In the genomic region with DNA sequence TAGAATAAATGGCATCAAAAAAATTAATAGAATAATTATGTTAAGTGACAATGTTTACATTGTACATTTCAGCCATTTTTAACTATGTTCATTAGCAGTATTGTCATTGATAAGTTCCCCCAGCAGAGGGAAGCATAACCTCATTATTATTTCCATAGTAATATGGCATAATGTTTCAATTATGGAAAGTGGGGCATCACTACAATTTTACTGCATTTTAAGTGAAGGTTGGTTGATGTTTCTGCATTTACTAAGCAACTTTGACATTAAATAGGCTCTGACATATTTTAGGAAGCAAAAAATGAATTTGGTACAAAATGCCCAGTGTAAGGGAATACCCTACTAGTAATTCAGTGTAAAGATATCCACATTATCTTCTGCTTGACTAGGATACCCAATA, we compare ENCODE assay signal across 7 cellular contexts.
A peak's percentile ranks its signal among the peaks of the same experiment; 100 is the strongest.
DNase-seq lines count a peak whose midpoint lies in the region; ATAC-seq, FAIRE-seq and TF ChIP-seq lines count a peak whose summit lies in the region.

No MANE protein-coding gene starts in this region.

- H3K4me1 ChIP-seq in OCI-LY3 (ENCODE audit: low read length) (peaks cover 28% of the 10 kb centered on the region), neuronal stem cell (ENCODE audit: control insufficient read depth in 2 of 2, insufficient read depth in 1 of 2, low read depth in 1 of 2, low read length in 2 of 2) (no peaks in the 10 kb centered on the region)

- H2BK12ac ChIP-seq in neuronal stem cell (ENCODE audit: low read length) = no peak overlapping the region

- H3K9me3 ChIP-seq in OCI-LY3 (ENCODE audit: insufficient read depth, low read length) = no peaks in the 10 kb centered on the region
- peaks cover 0 to 7% of the 10 kb centered on the region in 2 donors for H3K9me3 ChIP-seq in neuronal stem cell (replicated peaks in 1 of 2; ENCODE audit: control insufficient read depth in 2 of 2, insufficient read depth in 1 of 2, low read depth in 1 of 2, low read length in 2 of 2)

- FAIRE-seq in G401.6 (lab: Jason Lieb, UNC) = peak; percentile 97
- peak; percentile 96 for FAIRE-seq in endometrium (lab: Jason Lieb, UNC)

- H3K23ac ChIP-seq in neuronal stem cell (ENCODE audit: low read depth, low read length, poor library complexity) = no peak overlapping the region

- no peak overlapping the region for H2BK120ac ChIP-seq in neuronal stem cell (ENCODE audit: low read depth, low read length)

- H3K14ac ChIP-seq in neuronal stem cell (ENCODE audit: low read length) = no peak overlapping the region

- no peak overlapping the region for H4K91ac ChIP-seq in neuronal stem cell (ENCODE audit: low read depth, low read length, poor library complexity)

- H2AK5ac ChIP-seq in neuronal stem cell (ENCODE audit: low read depth, low read length) = no peak overlapping the region

- H3K27ac ChIP-seq in OCI-LY3 (ENCODE audit: low read length) (no peak overlapping the region), neuronal stem cell (replicated peaks; ENCODE audit: low read length) (no peak overlapping the region)

- ATAC-seq in GM19468 (IDR thresholded peaks at IDR 0.05; ENCODE audit: extremely low read depth, unreplicated experiment) = peak; percentile 53
- ATAC-seq in HG03457 (IDR thresholded peaks at IDR 0.05; ENCODE audit: unreplicated experiment) = peak; percentile 84

- H3K18ac ChIP-seq in neuronal stem cell (ENCODE audit: low read length) = no peak overlapping the region

- H3K4me2 ChIP-seq in OCI-LY3 (ENCODE audit: low read length) (peak overlapping the region; percentile 52), neuronal stem cell (ENCODE audit: insufficient read depth, low read length, poor library complexity, severe bottlenecking) (no peak overlapping the region)

- peak; percentile 81 for TF ChIP-seq CTCF in OCI-LY3 (IDR thresholded peaks at IDR 0.05; ENCODE audit: low read depth, low read length)

- H3K9ac ChIP-seq in OCI-LY3 (ENCODE audit: low read length) (no peak overlapping the region), neuronal stem cell (ENCODE audit: low read depth, low read length, poor library complexity) (no peak overlapping the region)

- H2BK5ac ChIP-seq in neuronal stem cell (ENCODE audit: low read length) = no peak overlapping the region

- DNase-seq in neuronal stem cell (ENCODE audit: low spot score) (peak; percentile 11), cerebellar nuclear complex (lab: John Stamatoyannopoulos, UW) (no peak)

- no peak overlapping the region for H3K4ac ChIP-seq in neuronal stem cell (ENCODE audit: low read length)

- H4K8ac ChIP-seq in neuronal stem cell (ENCODE audit: low read depth, low read length) = no peak overlapping the region

- H2BK15ac ChIP-seq in neuronal stem cell (ENCODE audit: low read length) = no peak overlapping the region

- no peak overlapping the region for H3K4me3 ChIP-seq in OCI-LY3 (ENCODE audit: low read length)
- no peak overlapping the region for H3K4me3 ChIP-seq in neuronal stem cell (ENCODE audit: low read length in 2 of 2)

- H2AFZ ChIP-seq in OCI-LY3 (ENCODE audit: low read depth, low read length) = peak overlapping the region; percentile 62; the same call in 1 of the 2 replicates
- H2AFZ ChIP-seq in neuronal stem cell (ENCODE audit: low read length) = no peak overlapping the region

- no peaks in the 10 kb centered on the region for H3K79me1 ChIP-seq in neuronal stem cell (ENCODE audit: low read depth, low read length)

- H4K20me1 ChIP-seq in OCI-LY3 (ENCODE audit: insufficient read depth, low read length) = no peaks in the 10 kb centered on the region

- H3K79me2 ChIP-seq in OCI-LY3 (ENCODE audit: low read length) = no peaks in the 10 kb centered on the region

- H3K27me3 ChIP-seq in OCI-LY3 (ENCODE audit: low read depth, low read length) = no peaks in the 10 kb centered on the region
- no peaks in the 10 kb centered on the region for H3K27me3 ChIP-seq in neuronal stem cell (ENCODE audit: control insufficient read depth in 3 of 3, insufficient read depth in 3 of 3, low read depth in 1 of 3, low read length in 3 of 3)

- H3K36me3 ChIP-seq in OCI-LY3 (replicated peaks; ENCODE audit: low read depth, low read length) (no peaks in the 10 kb centered on the region), neuronal stem cell (replicated peaks in 1 of 2; ENCODE audit: control insufficient read depth in 2 of 2, insufficient read depth in 2 of 2, low read length in 2 of 2) (peaks cover 2 to 85% of the 10 kb centered on the region in 2 donors)
